In the genomic region with DNA sequence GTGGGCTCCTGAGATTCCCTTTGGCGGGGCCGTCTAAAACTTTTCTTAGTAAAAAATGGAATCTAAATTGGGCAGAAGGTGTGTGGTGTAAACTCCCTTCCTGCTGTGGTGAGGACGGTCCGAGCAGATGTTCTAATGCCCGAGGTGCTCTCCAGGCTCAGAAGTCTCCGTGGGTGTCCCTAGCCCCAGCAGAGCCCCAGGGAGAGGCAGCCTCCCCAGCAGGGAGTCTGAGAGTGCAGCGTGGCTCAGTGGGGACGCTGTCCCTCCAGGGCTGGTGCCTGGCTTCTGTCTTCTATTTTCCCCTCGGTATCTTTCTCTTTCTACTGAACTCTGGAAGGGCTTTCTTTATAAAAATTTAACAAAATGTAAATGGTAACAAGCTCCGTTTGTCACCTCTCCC, we compare ENCODE assay signal across 16 cellular contexts.
DNase-seq lines count a peak whose midpoint lies in the region; ATAC-seq and TF ChIP-seq lines count a peak whose summit lies in the region.
"Had no signal": no experiment of that assay in that cellular context is flagged by ENCODE, and none has a peak within 500 bp of the region (broad histone marks: within the 10 kb centered on the region; RNA-seq: fewer than 3 reads in every experiment).

No MANE protein-coding gene starts in this region.

- no peak for TF ChIP-seq EP300 in stomach (IDR thresholded peaks at IDR 0.05)

- H3K27ac ChIP-seq in GM23338 (ENCODE audit: low read depth): no peak overlapping the region
- H3K27ac ChIP-seq in stomach: peak overlapping the region in 3 of 5 donors; percentile 54 to 65 (median 60)
- no peak overlapping the region for H3K27ac ChIP-seq in coronary artery
- H3K27ac ChIP-seq: HL-60 had no signal

- WGBS in stomach, 5 donors: 31 to 49% (median 38%) methylated on average over 10 of the region's 10 CpGs

- H3K9ac ChIP-seq in adipocyte (ENCODE audit: low read length): no peak overlapping the region

- H3K27me3 Mint-ChIP-seq in GM23338 (ENCODE audit: insufficient read depth, low read depth, poor library complexity): peaks cover 9% of the 10 kb centered on the region
- H3K27me3 Mint-ChIP-seq in activated T-helper 17 cell treated with anti-CD3 and anti-CD28 coated beads, Interleukin-2, amount 50 U/mL, for 72 hours: peaks cover 10% of the 10 kb centered on the region
- H3K27me3 Mint-ChIP-seq: CD4-positive, CD25-positive, alpha-beta regulatory T cell had no signal

- peaks cover 4% of the 10 kb centered on the region; the same call in 2 of the 3 replicates for H3K36me3 Mint-ChIP-seq in GM23338 (ENCODE audit: low read depth)
- H3K36me3 Mint-ChIP-seq in activated T-helper 17 cell treated with anti-CD3 and anti-CD28 coated beads, Interleukin-2, amount 50 U/mL, for 72 hours (ENCODE audit: low read depth): no peaks in the 10 kb centered on the region
- H3K36me3 Mint-ChIP-seq: CD4-positive, CD25-positive, alpha-beta regulatory T cell had no signal

- TF ChIP-seq CTCF in GM23338 (conservative IDR thresholded peaks at IDR 0.05; ENCODE audit: low read depth in 2 of 2) (no peak), stomach (IDR thresholded peaks at IDR 0.05) (no peak), coronary artery (IDR thresholded peaks at IDR 0.05) (no peak)

- H3K4me1 ChIP-seq in GM23338 (ENCODE audit: insufficient read depth) (peaks cover 9% of the 10 kb centered on the region; the same call in 1 of the 2 replicates), adipocyte (ENCODE audit: control insufficient read depth, insufficient read depth, low read length) (peaks cover 15% of the 10 kb centered on the region), stomach (peaks cover 16 to 49% (median 36%) of the 10 kb centered on the region in 4 donors)

- H3K9me3 ChIP-seq in adipocyte (ENCODE audit: control insufficient read depth, low read length) (no peaks in the 10 kb centered on the region), stomach (no peaks in the 10 kb centered on the region)
- H3K9me3 ChIP-seq: Caco-2 had no signal

- H3F3A ChIP-seq in GM23338 (replicated peaks; ENCODE audit: low read depth): no peaks in the 10 kb centered on the region

- H2AFZ ChIP-seq in GM23338: no peak overlapping the region

- H3K27me3 ChIP-seq in GM23338 (ENCODE audit: insufficient read depth) (no peaks in the 10 kb centered on the region), adipocyte (replicated peaks; ENCODE audit: control insufficient read depth, insufficient read depth, low read length) (peaks cover 15% of the 10 kb centered on the region), stomach (no peaks in the 10 kb centered on the region)

- no peaks in the 10 kb centered on the region for H4K20me1 ChIP-seq in GM23338 (replicated peaks; ENCODE audit: insufficient read depth)

- H3K36me3 ChIP-seq in GM23338 (ENCODE audit: insufficient read depth) (no peaks in the 10 kb centered on the region), adipocyte (ENCODE audit: control insufficient read depth, insufficient read depth, low read length, severe bottlenecking) (no peaks in the 10 kb centered on the region), stomach (no peaks in the 10 kb centered on the region)

- H3K79me2 ChIP-seq in GM23338 (replicated peaks; ENCODE audit: insufficient read depth): no peaks in the 10 kb centered on the region

- no peak overlapping the region for H3K27ac Mint-ChIP-seq in GM23338
- H3K27ac Mint-ChIP-seq in activated T-helper 17 cell treated with anti-CD3 and anti-CD28 coated beads, Interleukin-2, amount 50 U/mL, for 72 hours: no peak overlapping the region
- H3K27ac Mint-ChIP-seq: CD4-positive, CD25-positive, alpha-beta regulatory T cell had no signal

- H3K4me3 ChIP-seq in GM23338: no peak overlapping the region
- peak overlapping the region; percentile 38 for H3K4me3 ChIP-seq in adipocyte (ENCODE audit: low read length)
- peak overlapping the region in 1 of 4 donors; percentile 16 for H3K4me3 ChIP-seq in stomach
- H3K4me3 ChIP-seq in coronary artery: no peak overlapping the region

- TF ChIP-seq POLR2A in stomach (IDR thresholded peaks at IDR 0.05): no peak

- intact Hi-C loops in stomach (cut with DNase I; ENCODE audit: low total_unique reads): no loop called here

- DNase-seq in GM23338 (ENCODE audit: low spot score): no peak
- DNase-seq in NCI-H345 (lab: John Stamatoyannopoulos, UW): peak; percentile 42
- DNase-seq in adipocyte (ENCODE audit: low read depth): no peak
- DNase-seq in stomach: no peak
- DNase-seq in coronary artery (ENCODE audit: low spot score): no peak
- DNase-seq in stimulated activated CD8-positive, alpha-beta memory T cell treated with anti-CD3 and anti-CD28 coated beads, Interleukin-4, amount 100 ng/mL, for 48 hours: no peak
- DNase-seq: Caco-2; CD4-positive, CD25-positive, alpha-beta regulatory T cell; NCI-H1105 treated with DMSO at 0.1 percent for 48 hours; NCI-H2029; NCI-H510A; NCI-H82; SHP77 treated with DMSO at 0.1 percent for 48 hours had no signal

- H3K9me2 ChIP-seq in GM23338 (ENCODE audit: insufficient read depth): no peaks in the 10 kb centered on the region

- ATAC-seq in GM23338 (peak; percentile 36), HG02840 (IDR thresholded peaks at IDR 0.05; ENCODE audit: low FRiP score, unreplicated experiment) (no peak)
- no peak for ATAC-seq in activated T-helper 17 cell treated with anti-CD3 and anti-CD28 coated beads, Interleukin-2, amount 50 U/mL, for 72 hours (replicated peaks)

- H3K4me1 Mint-ChIP-seq in GM23338: peaks cover 30% of the 10 kb centered on the region
- H3K4me1 Mint-ChIP-seq in activated T-helper 17 cell treated with anti-CD3 and anti-CD28 coated beads, Interleukin-2, amount 50 U/mL, for 72 hours: no peaks in the 10 kb centered on the region
- H3K4me1 Mint-ChIP-seq: CD4-positive, CD25-positive, alpha-beta regulatory T cell had no signal

- H3K9me3 Mint-ChIP-seq in GM23338: no peaks in the 10 kb centered on the region
- no peaks in the 10 kb centered on the region for H3K9me3 Mint-ChIP-seq in activated T-helper 17 cell treated with anti-CD3 and anti-CD28 coated beads, Interleukin-2, amount 50 U/mL, for 72 hours
- H3K9me3 Mint-ChIP-seq: CD4-positive, CD25-positive, alpha-beta regulatory T cell had no signal

- 0 out of 3 replicates have a peak overlapping the region, but pooled peaks have one; percentile 13 for H3K4me3 Mint-ChIP-seq in GM23338
- no peak overlapping the region for H3K4me3 Mint-ChIP-seq in activated T-helper 17 cell treated with anti-CD3 and anti-CD28 coated beads, Interleukin-2, amount 50 U/mL, for 72 hours
- H3K4me3 Mint-ChIP-seq: CD4-positive, CD25-positive, alpha-beta regulatory T cell had no signal

- H3K4me2 ChIP-seq in GM23338: 0 out of 2 replicates have a peak overlapping the region, but pooled peaks have one; percentile 38

TF ChIP-seq in GM23338, 12 proteins besides CTCF, POLR2A, EP300 and RAD21 (continues in another document):
- TF ChIP-seq NANOG (IDR thresholded peaks at IDR 0.05; ENCODE audit: borderline replicate concordance) (no peak), STAT1 (IDR thresholded peaks at IDR 0.05; ENCODE audit: unreplicated experiment) (no peak), EZH2 (IDR thresholded peaks at IDR 0.05; ENCODE audit: low read depth, unreplicated experiment) (no peak)

Comparison
In these comparisons a context has a peak if more than half of its experiments do, and no peak if none do; other contexts are left out.
1. H3K27ac ChIP-seq: peak in stomach (3 of 5); none in GM23338 (single experiment) and coronary artery (0 of 2).